ENCODE assay signal across 10 cellular contexts in genomic region chr6:7737867-7738266, GRCh38. TPM values are rescaled to one million over a fixed set of nuclear protein-coding genes. Genes with fewer than 3 reads are reported as not detected.
"Had no signal": no experiment of that assay in that cellular context is flagged by ENCODE, and none has a peak within 500 bp of the region (broad histone marks: within the 10 kb centered on the region; RNA-seq: fewer than 3 reads in every experiment).

No MANE protein-coding gene starts in this region.

- ATAC-seq: HCT116 had no signal

- H3K4me3 Mint-ChIP-seq: HFFc6 had no signal

- H3K9ac ChIP-seq: GM23248, KMS-11 had no signal

- H3K9me3 Mint-ChIP-seq: HFFc6 had no signal

- H3K9me3 ChIP-seq: HAP-1 had no signal

- H3K4me3 ChIP-seq: GM23248, HAP-1 had no signal

- DNase-seq: GM23248, GOT3, H7, HFFc6, KBM-7 had no signal

- H3K27ac Mint-ChIP-seq: HFFc6 had no signal

- H3K4me1 ChIP-seq: HAP-1 had no signal

- H3K27ac ChIP-seq: GM23248, KMS-11 had no signal

- H3K4me2 ChIP-seq: KMS-11 had no signal

- FAIRE-seq: HTR-8/SVneo had no signal

- H2AFZ ChIP-seq: GM23248 had no signal

- H3K36me3 ChIP-seq: HAP-1 had no signal

RNA-seq across cellular contexts. Expression of gene BMP6, which starts 12.0 kb away (rescaled TPM):
- total RNA-seq: HT-29 had no signal
